Comparison of ENCODE assay signal across 1 cellular context in the genomic region with DNA sequence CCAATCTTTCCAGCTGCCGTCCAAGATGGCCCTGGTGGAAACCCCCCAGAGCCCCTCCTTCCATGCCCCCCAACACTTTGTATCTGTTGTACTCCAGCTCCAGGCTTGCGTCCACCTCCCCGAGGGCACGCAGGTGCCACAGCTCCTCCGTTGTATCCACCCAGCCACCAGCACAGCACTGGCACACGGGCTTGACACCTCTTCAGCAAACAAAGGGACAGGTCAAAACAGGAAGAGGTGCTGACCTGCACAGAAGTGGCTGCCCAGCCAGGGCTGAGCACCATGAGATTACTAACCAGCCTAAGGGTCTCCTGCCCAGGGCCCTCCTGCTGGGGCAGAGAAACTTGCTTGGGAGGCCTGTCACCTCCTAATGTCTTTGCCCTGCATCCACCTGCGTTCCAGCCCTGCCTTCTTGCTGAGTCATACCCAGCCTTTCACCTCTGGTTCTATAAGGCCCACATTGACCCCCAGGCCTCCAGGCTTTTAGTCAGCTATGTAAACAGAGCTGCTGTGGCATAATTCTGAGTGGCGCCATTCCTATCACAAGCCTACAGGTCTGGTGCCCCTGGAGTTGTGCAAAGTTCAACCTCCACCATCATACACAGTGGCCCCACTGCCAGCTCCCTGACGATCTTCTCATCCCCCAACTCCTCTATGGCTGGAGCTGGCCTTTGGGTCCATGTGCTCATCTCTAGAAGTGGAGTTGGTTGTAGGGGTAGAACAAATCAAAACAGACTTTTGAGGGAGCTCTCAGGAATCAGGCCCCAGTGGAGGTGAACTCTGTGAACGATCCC.
TF ChIP-seq lines count a peak whose summit lies in the region.

No MANE protein-coding gene starts in this region.

TF ChIP-seq in HepG2, 621 proteins besides CTCF, POLR2A, EP300 and RAD21 (continued from another document and continues in another):
- TF ChIP-seq, protein P1, sequence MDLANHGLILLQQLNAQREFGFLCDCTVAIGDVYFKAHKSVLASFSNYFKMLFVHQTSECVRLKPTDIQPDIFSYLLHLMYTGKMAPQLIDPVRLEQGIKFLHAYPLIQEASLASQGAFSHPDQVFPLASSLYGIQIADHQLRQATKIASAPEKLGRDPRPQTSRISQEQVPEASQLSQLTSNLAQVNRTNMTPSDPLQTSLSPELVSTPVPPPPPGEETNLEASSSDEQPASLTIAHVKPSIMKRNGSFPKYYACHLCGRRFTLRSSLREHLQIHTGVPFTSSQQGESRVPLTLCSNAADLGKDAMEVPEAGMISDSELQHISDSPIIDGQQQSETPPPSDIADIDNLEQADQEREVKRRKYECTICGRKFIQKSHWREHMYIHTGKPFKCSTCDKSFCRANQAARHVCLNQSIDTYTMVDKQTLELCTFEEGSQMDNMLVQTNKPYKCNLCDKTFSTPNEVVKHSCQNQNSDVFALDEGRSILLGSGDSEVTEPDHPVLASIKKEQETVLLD (CRISPR knock-in tag; IDR thresholded peaks at IDR 0.05; ENCODE audit: low read depth): 0 out of 2 replicates have a peak, but pooled peaks have one; percentile 35
- TF ChIP-seq ZNF616 (CRISPR knock-in tag; IDR thresholded peaks at IDR 0.05; ENCODE audit: low read depth) (no peak), POLR2G (IDR thresholded peaks at IDR 0.05; ENCODE audit: low read depth, low read length) (no peak; the same call in 1 of the 2 replicates), ARID4A (CRISPR knock-in tag; IDR thresholded peaks at IDR 0.05; ENCODE audit: borderline replicate concordance) (peak; percentile 70; the same call in 1 of the 2 replicates), ZNF274 (CRISPR knock-in tag; IDR thresholded peaks at IDR 0.05) (peak; percentile 24; the same call in 1 of the 2 replicates), TFE3 (CRISPR knock-in tag; IDR thresholded peaks at IDR 0.05) (peak; percentile 95), ZNF615 (CRISPR knock-in tag; IDR thresholded peaks at IDR 0.05; ENCODE audit: borderline replicate concordance) (no peak), RCOR2 (CRISPR knock-in tag; IDR thresholded peaks at IDR 0.05) (peak; percentile 87), JUNB (CRISPR knock-in tag; IDR thresholded peaks at IDR 0.05; ENCODE audit: borderline replicate concordance) (peak; percentile 99), HNRNPLL (IDR thresholded peaks at IDR 0.05; ENCODE audit: low read depth, low read length, poor library complexity, severe bottlenecking) (no peak), EED (CRISPR knock-in tag; IDR thresholded peaks at IDR 0.05) (no peak), ZNF577 (CRISPR knock-in tag; IDR thresholded peaks at IDR 0.05; ENCODE audit: borderline replicate concordance, low read depth) (no peak), ADNP (CRISPR knock-in tag; IDR thresholded peaks at IDR 0.05) (no peak), ZNF644 (CRISPR knock-in tag; IDR thresholded peaks at IDR 0.05; ENCODE audit: low read depth) (peak; percentile 100), ZNF282 (IDR thresholded peaks at IDR 0.05; ENCODE audit: partially characterized antibody) (no peak), ZNF432 (CRISPR knock-in tag; IDR thresholded peaks at IDR 0.05; ENCODE audit: borderline replicate concordance) (no peak), MBD4 (IDR thresholded peaks at IDR 0.05; ENCODE audit: borderline replicate concordance, low read length) (no peak), PHB2 (IDR thresholded peaks at IDR 0.05; ENCODE audit: partially characterized antibody) (no peak), FOXP1 (IDR thresholded peaks at IDR 0.05) (no peak), FOXP1 (CRISPR knock-in tag; IDR thresholded peaks at IDR 0.05) (peak; percentile 85), TBP (CRISPR knock-in tag; IDR thresholded peaks at IDR 0.05) (no peak), NFE2L1 (CRISPR knock-in tag; IDR thresholded peaks at IDR 0.05; ENCODE audit: borderline replicate concordance) (peak; percentile 95; the same call in 1 of the 2 replicates), RFX3 (CRISPR knock-in tag; IDR thresholded peaks at IDR 0.05) (no peak), MTA3 (CRISPR knock-in tag; IDR thresholded peaks at IDR 0.05) (no peak), ZNF672 (CRISPR knock-in tag; IDR thresholded peaks at IDR 0.05) (no peak), FIP1L1 (IDR thresholded peaks at IDR 0.05; ENCODE audit: borderline replicate concordance, insufficient read depth, low read depth, low read length) (no peak), TCF7L2 (IDR thresholded peaks at IDR 0.05; ENCODE audit: low read depth, low read length) (no peak), AGO1 (IDR thresholded peaks at IDR 0.05; ENCODE audit: low read depth, low read length, poor library complexity, severe bottlenecking) (no peak), GZF1 (CRISPR knock-in tag; IDR thresholded peaks at IDR 0.05) (no peak)
- TF ChIP-seq, protein P2, sequence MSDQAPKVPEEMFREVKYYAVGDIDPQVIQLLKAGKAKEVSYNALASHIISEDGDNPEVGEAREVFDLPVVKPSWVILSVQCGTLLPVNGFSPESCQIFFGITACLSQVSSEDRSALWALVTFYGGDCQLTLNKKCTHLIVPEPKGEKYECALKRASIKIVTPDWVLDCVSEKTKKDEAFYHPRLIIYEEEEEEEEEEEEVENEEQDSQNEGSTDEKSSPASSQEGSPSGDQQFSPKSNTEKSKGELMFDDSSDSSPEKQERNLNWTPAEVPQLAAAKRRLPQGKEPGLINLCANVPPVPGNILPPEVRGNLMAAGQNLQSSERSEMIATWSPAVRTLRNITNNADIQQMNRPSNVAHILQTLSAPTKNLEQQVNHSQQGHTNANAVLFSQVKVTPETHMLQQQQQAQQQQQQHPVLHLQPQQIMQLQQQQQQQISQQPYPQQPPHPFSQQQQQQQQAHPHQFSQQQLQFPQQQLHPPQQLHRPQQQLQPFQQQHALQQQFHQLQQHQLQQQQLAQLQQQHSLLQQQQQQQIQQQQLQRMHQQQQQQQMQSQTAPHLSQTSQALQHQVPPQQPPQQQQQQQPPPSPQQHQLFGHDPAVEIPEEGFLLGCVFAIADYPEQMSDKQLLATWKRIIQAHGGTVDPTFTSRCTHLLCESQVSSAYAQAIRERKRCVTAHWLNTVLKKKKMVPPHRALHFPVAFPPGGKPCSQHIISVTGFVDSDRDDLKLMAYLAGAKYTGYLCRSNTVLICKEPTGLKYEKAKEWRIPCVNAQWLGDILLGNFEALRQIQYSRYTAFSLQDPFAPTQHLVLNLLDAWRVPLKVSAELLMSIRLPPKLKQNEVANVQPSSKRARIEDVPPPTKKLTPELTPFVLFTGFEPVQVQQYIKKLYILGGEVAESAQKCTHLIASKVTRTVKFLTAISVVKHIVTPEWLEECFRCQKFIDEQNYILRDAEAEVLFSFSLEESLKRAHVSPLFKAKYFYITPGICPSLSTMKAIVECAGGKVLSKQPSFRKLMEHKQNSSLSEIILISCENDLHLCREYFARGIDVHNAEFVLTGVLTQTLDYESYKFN (CRISPR knock-in tag; conservative IDR thresholded peaks at IDR 0.05): peak; percentile 99
- TF ChIP-seq, protein P3, sequence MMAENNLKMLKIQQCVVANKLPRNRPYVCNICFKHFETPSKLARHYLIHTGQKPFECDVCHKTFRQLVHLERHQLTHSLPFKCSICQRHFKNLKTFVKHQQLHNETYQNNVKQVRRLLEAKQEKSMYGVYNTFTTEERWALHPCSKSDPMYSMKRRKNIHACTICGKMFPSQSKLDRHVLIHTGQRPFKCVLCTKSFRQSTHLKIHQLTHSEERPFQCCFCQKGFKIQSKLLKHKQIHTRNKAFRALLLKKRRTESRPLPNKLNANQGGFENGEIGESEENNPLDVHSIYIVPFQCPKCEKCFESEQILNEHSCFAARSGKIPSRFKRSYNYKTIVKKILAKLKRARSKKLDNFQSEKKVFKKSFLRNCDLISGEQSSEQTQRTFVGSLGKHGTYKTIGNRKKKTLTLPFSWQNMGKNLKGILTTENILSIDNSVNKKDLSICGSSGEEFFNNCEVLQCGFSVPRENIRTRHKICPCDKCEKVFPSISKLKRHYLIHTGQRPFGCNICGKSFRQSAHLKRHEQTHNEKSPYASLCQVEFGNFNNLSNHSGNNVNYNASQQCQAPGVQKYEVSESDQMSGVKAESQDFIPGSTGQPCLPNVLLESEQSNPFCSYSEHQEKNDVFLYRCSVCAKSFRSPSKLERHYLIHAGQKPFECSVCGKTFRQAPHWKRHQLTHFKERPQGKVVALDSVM (CRISPR knock-in tag; IDR thresholded peaks at IDR 0.05): peak; percentile 65
- TF ChIP-seq, protein P4, sequence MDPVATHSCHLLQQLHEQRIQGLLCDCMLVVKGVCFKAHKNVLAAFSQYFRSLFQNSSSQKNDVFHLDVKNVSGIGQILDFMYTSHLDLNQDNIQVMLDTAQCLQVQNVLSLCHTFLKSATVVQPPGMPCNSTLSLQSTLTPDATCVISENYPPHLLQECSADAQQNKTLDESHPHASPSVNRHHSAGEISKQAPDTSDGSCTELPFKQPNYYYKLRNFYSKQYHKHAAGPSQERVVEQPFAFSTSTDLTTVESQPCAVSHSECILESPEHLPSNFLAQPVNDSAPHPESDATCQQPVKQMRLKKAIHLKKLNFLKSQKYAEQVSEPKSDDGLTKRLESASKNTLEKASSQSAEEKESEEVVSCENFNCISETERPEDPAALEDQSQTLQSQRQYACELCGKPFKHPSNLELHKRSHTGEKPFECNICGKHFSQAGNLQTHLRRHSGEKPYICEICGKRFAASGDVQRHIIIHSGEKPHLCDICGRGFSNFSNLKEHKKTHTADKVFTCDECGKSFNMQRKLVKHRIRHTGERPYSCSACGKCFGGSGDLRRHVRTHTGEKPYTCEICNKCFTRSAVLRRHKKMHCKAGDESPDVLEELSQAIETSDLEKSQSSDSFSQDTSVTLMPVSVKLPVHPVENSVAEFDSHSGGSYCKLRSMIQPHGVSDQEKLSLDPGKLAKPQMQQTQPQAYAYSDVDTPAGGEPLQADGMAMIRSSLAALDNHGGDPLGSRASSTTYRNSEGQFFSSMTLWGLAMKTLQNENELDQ (CRISPR knock-in tag; IDR thresholded peaks at IDR 0.05; ENCODE audit: borderline replicate concordance): no peak
- TF ChIP-seq, protein P5, sequence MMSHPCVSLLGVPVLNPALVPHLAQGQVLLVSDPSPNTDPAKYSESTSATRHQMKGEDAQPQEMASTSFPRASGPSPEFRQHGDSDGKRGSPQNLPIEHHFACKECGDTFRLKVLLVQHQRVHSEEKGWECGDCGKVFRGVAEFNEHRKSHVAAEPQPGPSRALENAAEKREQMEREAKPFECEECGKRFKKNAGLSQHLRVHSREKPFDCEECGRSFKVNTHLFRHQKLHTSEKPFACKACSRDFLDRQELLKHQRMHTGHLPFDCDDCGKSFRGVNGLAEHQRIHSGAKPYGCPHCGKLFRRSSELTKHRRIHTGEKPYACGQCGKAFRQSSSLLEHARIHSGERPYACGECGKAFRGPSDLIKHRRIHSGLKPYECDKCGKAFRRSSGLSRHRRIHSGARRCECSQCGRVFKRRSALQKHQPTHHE (CRISPR knock-in tag; IDR thresholded peaks at IDR 0.05; ENCODE audit: borderline replicate concordance): no peak
